3 cellular contexts compared by ENCODE assay signal in the genomic region with DNA sequence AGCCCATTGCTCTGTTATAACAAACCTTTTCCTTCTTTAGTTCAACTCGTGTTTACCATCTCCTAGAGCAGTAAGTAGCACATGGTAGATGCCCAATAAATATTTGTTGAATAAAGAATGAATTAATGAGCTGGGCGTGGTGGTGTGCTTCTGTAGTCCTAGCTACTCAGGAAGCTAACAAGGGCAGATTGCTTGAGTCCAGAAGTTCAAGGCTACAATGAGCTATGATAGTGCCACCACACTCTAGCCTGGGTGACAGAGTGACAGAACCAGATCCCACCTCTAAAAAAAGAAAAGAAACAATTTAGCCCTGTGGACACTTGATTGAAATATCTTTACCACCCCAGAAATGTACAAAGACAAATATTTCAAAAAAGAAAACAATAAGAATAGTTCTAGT.
TF ChIP-seq lines count a peak whose summit lies in the region.

No MANE protein-coding gene starts in this region.

TF ChIP-seq in SK-N-SH, 30 proteins besides CTCF, POLR2A, EP300 and RAD21 (continued from another document):
- TF ChIP-seq RFX5 (IDR thresholded peaks at IDR 0.05; ENCODE audit: low read length) (no peak), NRF1 (IDR thresholded peaks at IDR 0.05; ENCODE audit: low read depth, low read length) (no peak), MEF2A (IDR thresholded peaks at IDR 0.05; ENCODE audit: borderline replicate concordance, low read depth) (no peak), MXI1 (IDR thresholded peaks at IDR 0.05; ENCODE audit: low read depth, low read length) (no peak), YY1 (IDR thresholded peaks at IDR 0.05; ENCODE audit: low read depth) (no peak), FOXM1 (IDR thresholded peaks at IDR 0.05; ENCODE audit: low read depth) (no peak), ZBTB33 (IDR thresholded peaks at IDR 0.05; ENCODE audit: borderline replicate concordance, low read depth) (no peak)

TF ChIP-seq in SK-N-SH treated with all-trans-retinoic acid at 6 μM for 48 hours, 23 proteins besides CTCF, POLR2A, EP300 and RAD21 (continued from another document):
- TF ChIP-seq TCF4 (CRISPR knock-in tag; IDR thresholded peaks at IDR 0.05; ENCODE audit: borderline replicate concordance) (no peak), ISL1 (CRISPR knock-in tag; IDR thresholded peaks at IDR 0.05) (no peak), RARB (CRISPR knock-in tag; IDR thresholded peaks at IDR 0.05) (no peak), ZFP30 (CRISPR knock-in tag; IDR thresholded peaks at IDR 0.05) (no peak), ZC3H10 (CRISPR knock-in tag; IDR thresholded peaks at IDR 0.05) (no peak), ZFP3 (CRISPR knock-in tag; IDR thresholded peaks at IDR 0.05) (no peak), POU6F1 (CRISPR knock-in tag; IDR thresholded peaks at IDR 0.05; ENCODE audit: borderline replicate concordance, low read depth) (no peak)

TF ChIP-seq in HCT116, 20 proteins besides CTCF, POLR2A, EP300 and RAD21 (continued from another document):
- TF ChIP-seq TCF7L2 (IDR thresholded peaks at IDR 0.05; ENCODE audit: borderline replicate concordance, extremely low read depth, insufficient read depth, insufficient read length) (no peak), YY1 (IDR thresholded peaks at IDR 0.05; ENCODE audit: extremely low read depth, insufficient replicate concordance, low read depth, low read length) (no peak), JUND (IDR thresholded peaks at IDR 0.05) (no peak), FOSL1 (IDR thresholded peaks at IDR 0.05; ENCODE audit: low read depth) (no peak), POLR2AphosphoS5 (IDR thresholded peaks at IDR 0.05; ENCODE audit: low read depth, low read length) (no peak), CBX3 (IDR thresholded peaks at IDR 0.05; ENCODE audit: low read depth) (no peak), EZH2phosphoT487 (IDR thresholded peaks at IDR 0.05; ENCODE audit: borderline replicate concordance) (no peak)
